In genomic region chr4:102518703-102519131, GRCh38 we compare ENCODE assay signal across 11 cellular contexts. TPM values are rescaled to one million over a fixed set of nuclear protein-coding genes. Genes with fewer than 3 reads are reported as not detected.
A peak's percentile ranks its signal among the peaks of the same experiment; 100 is the strongest.
DNase-seq lines count a peak whose midpoint lies in the region; ATAC-seq and TF ChIP-seq lines count a peak whose summit lies in the region.
"Had no signal": no experiment of that assay in that cellular context is flagged by ENCODE, and none has a peak within 500 bp of the region (broad histone marks: within the 10 kb centered on the region; RNA-seq: fewer than 3 reads in every experiment).

No MANE protein-coding gene starts in this region.

- WGBS in body of pancreas, 2 donors = 70 to 71% methylated on average over 2 of the region's 2 CpGs

- intact Hi-C loops in body of pancreas (cut with DNase I) = no loop called here

- TF ChIP-seq POLR2A in body of pancreas (IDR thresholded peaks at IDR 0.05) = no peak
- TF ChIP-seq POLR2A in Peyer's patch (IDR thresholded peaks at IDR 0.05) = no peak

- no peak for TF ChIP-seq CTCF in body of pancreas (IDR thresholded peaks at IDR 0.05)
- no peak for TF ChIP-seq CTCF in Peyer's patch (IDR thresholded peaks at IDR 0.05)

- H3K4me3 ChIP-seq in body of pancreas (no peak overlapping the region), Peyer's patch (no peak overlapping the region)

- peak; percentile 21 for DNase-seq in DMS 273 (lab: John Stamatoyannopoulos, UW; ENCODE audit: unreplicated experiment)
- no peak for DNase-seq in DMS 273 treated with DMSO at 0.1 percent for 48 hours (lab: John Stamatoyannopoulos, UW)
- peak; percentile 30 for DNase-seq in OCI-M1 (lab: John Stamatoyannopoulos, UW)
- peak in 2 of 4 donors; percentile 9 to 16 for DNase-seq in body of pancreas
- DNase-seq in myocyte (ENCODE audit: low read depth) = peak; percentile 40
- no peak for DNase-seq in NCI-H526 treated with DMSO at 0.1 percent for 48 hours (lab: John Stamatoyannopoulos, UW)
- no peak for DNase-seq in Peyer's patch
- DNase-seq: NCI-H1417, NCI-H69 had no signal

- H3K27ac ChIP-seq in body of pancreas = no peak overlapping the region
- no peak overlapping the region for H3K27ac ChIP-seq in Peyer's patch
- H3K27ac ChIP-seq: 22Rv1 had no signal

- H3K27me3 ChIP-seq in body of pancreas = no peaks in the 10 kb centered on the region
- no peaks in the 10 kb centered on the region for H3K27me3 ChIP-seq in Peyer's patch

- no peaks in the 10 kb centered on the region for H3K36me3 ChIP-seq in body of pancreas (replicated peaks in 1 of 2; ENCODE audit: insufficient read depth in 1 of 2, low read depth in 2 of 2)
- no peaks in the 10 kb centered on the region for H3K36me3 ChIP-seq in Peyer's patch

- peak; percentile 12 for ATAC-seq in body of pancreas
- no peak for ATAC-seq in GM19324 (IDR thresholded peaks at IDR 0.05; ENCODE audit: low FRiP score, unreplicated experiment)

- H3K4me1 ChIP-seq in body of pancreas = peaks cover 41% of the 10 kb centered on the region
- peaks cover 0 to 8% (median 3%) of the 10 kb centered on the region in 4 donors for H3K4me1 ChIP-seq in Peyer's patch

- H3K9me3 ChIP-seq in body of pancreas (no peaks in the 10 kb centered on the region), Peyer's patch (no peaks in the 10 kb centered on the region)

RNA-seq across cellular contexts. Expression of gene NFKB1, which starts 17.6 kb away (rescaled TPM):
- 10 to 100 TPM; 14.5 to 20.5 TPM for total RNA-seq in body of pancreas
- 25.5 and 33.4 TPM in 2 replicates for total RNA-seq in myocyte
- 20.0 TPM for polyA plus RNA-seq in myocyte (2012)
- 10 to 100 TPM; 20.7 to 58.6 (median 24.5) TPM for total RNA-seq in Peyer's patch

Comparison
In these comparisons a context has a peak if more than half of its experiments do, and no peak if none do; other contexts are left out.
1. DNase-seq: peak in DMS 273 (single experiment), OCI-M1 (single experiment) and myocyte (single experiment); none in DMS 273 treated with DMSO at 0.1 percent for 48 hours (single experiment), NCI-H526 treated with DMSO at 0.1 percent for 48 hours (single experiment) and Peyer's patch (0 of 3).